Comparison of ENCODE assay signal across 11 cellular contexts in the genomic region with DNA sequence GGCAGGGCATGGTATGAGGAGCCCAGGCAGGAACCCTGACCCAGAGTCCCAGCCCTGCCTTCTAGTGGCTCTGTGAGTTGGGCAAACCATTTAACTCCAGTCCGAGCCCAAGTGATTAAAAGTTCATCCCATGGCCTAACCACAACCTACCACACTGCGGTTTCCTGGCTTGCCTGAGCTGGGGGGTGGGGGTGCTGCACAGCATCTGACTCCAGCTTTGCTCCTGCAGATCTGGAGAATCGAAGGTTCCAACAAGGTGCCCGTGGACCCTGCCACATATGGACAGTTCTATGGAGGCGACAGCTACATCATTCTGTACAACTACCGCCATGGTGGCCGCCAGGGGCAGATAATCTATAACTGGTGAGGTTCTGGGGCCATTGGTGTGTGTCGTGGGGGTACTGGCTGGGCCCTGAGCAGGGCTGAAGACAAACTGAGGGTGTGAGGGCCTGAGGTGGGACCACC. TPM values are rescaled to one million over a fixed set of nuclear protein-coding genes. Genes with fewer than 3 reads are reported as not detected.
DNase-seq lines count a peak whose midpoint lies in the region; ATAC-seq and TF ChIP-seq lines count a peak whose summit lies in the region.
"Had no signal": no experiment of that assay in that cellular context is flagged by ENCODE, and none has a peak within 500 bp of the region (broad histone marks: within the 10 kb centered on the region; RNA-seq: fewer than 3 reads in every experiment).

No MANE protein-coding gene starts in this region.

- DNase-seq in M059J (ENCODE audit: low read depth) (peak; percentile 93), astrocyte of the spinal cord (ENCODE audit: low read depth, low spot score) (peak; percentile 39), natural killer cell (no peak), inferior parietal cortex (ENCODE audit: extremely low spot score) (no peak), Ammon's horn (ENCODE audit: low spot score) (no peak)
- DNase-seq: MM.1S had no signal

- H3K4me1 ChIP-seq in ACC112 (ENCODE audit: control insufficient read depth, insufficient read depth, low read length, unreplicated experiment), result peaks cover 54% of the 10 kb centered on the region

- TF ChIP-seq CTCF in astrocyte of the spinal cord (IDR thresholded peaks at IDR 0.05; ENCODE audit: low read depth, low read length) (no peak), natural killer cell (IDR thresholded peaks at IDR 0.05) (no peak)

- no peak overlapping the region for H3K4me3 ChIP-seq in ACC112 (ENCODE audit: low read depth, low read length)
- H3K4me3 ChIP-seq in astrocyte of the spinal cord (ENCODE audit: low read depth, low read length), result no peak overlapping the region
- H3K4me3 ChIP-seq: SK-N-MC had no signal

- ATAC-seq in natural killer cell (no peak), HG03280 (IDR thresholded peaks at IDR 0.05; ENCODE audit: unreplicated experiment) (no peak), GM18502 (IDR thresholded peaks at IDR 0.05; ENCODE audit: poor library complexity, unreplicated experiment) (no peak)

- no peaks in the 10 kb centered on the region for H3K79me2 ChIP-seq in ACC112 (ENCODE audit: control insufficient read depth, insufficient read depth, low read length, unreplicated experiment)

- H3K36me3 Mint-ChIP-seq in natural killer cell, result peaks cover 8% of the 10 kb centered on the region

- no peaks in the 10 kb centered on the region for H3K27me3 Mint-ChIP-seq in natural killer cell (ENCODE audit: low read depth in 2 of 2)

- intact Hi-C loops in natural killer cell (cut with micrococcal nuclease), result loop anchor here (5.0 kb wide), 1 partner anchor 119 kb away; a partner anchor contains a TSS

- in situ Hi-C loops in astrocyte of the spinal cord (cut with HindIII; ENCODE audit: low sequenced_read_pairs), result no loop called here

- peaks cover 38 to 47% of the 10 kb centered on the region in 2 donors for H3K4me1 Mint-ChIP-seq in natural killer cell

- H3K27ac ChIP-seq in ACC112 (ENCODE audit: low read depth, low read length), result peak overlapping the region; percentile 92
- H3K27ac ChIP-seq: SK-N-MC had no signal

- H2AFZ ChIP-seq in ACC112 (ENCODE audit: low read length, unreplicated experiment), result no peak overlapping the region

- peak overlapping the region in 1 of 2 donors; percentile 31 for H3K27ac Mint-ChIP-seq in natural killer cell
- H3K27ac Mint-ChIP-seq: CD8-positive, alpha-beta T cell had no signal

- no peaks in the 10 kb centered on the region for H3K27me3 ChIP-seq in ACC112 (ENCODE audit: insufficient read depth, low read length)

- no peaks in the 10 kb centered on the region for H3K9me3 Mint-ChIP-seq in natural killer cell
- H3K9me3 Mint-ChIP-seq: CD8-positive, alpha-beta T cell had no signal

- H3K4me3 Mint-ChIP-seq in natural killer cell, result peak overlapping the region; percentile 31
- H3K4me3 Mint-ChIP-seq: CD8-positive, alpha-beta T cell had no signal

- peaks cover 31% of the 10 kb centered on the region for H3K36me3 ChIP-seq in ACC112 (ENCODE audit: insufficient read depth, low read length)

RNA-seq across cellular contexts. Expression of a gene that starts 49.0 kb away (rescaled TPM):
- total RNA-seq in M059J (2014; rRNA removed; shearing (Covaris generic)), result 33.9 and 45.8 TPM in 2 replicates
- 100 to 1,000 TPM; 185 to 241 (median 189) TPM for total RNA-seq in natural killer cell

RNA-seq across cellular contexts. Expression of a gene that starts 53.1 kb away (rescaled TPM):
- total RNA-seq in M059J (2014; rRNA removed; shearing (Covaris generic)), result 142 and 207 TPM in 2 replicates
- 100 to 1,000 TPM in 2 of 3 donors, 10 to 100 TPM in 1; 92.9 to 103 (median 103) TPM for total RNA-seq in natural killer cell

Comparison
In these comparisons a context has a peak if more than half of its experiments do, and no peak if none do; other contexts are left out.
1. DNase-seq: peak in M059J (single experiment) and astrocyte of the spinal cord (single experiment); none in natural killer cell (single experiment), inferior parietal cortex (single experiment) and Ammon's horn (single experiment).